ENCODE assay signal across 17 cellular contexts in the genomic region with DNA sequence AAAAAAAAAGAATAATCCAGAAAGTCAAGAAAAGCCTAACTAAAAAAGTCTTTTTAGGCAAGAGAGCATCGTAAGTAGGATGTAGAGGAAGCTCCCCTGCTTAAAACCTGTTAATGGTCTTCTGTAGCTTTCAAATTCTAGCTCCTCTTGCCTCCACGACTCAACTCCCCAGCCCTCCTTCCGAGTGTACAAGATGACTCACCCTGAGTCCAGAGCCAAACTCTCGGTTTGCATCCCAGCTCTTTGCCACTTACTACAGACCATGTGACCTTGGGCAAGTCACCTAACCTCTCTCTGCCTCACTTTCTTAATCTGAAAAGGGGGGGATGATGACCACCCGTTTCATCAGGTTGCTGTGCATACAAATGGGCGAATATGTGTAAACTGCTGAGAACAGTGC.
DNase-seq lines count a peak whose midpoint lies in the region; TF ChIP-seq lines count a peak whose summit lies in the region.
"Had no signal": no experiment of that assay in that cellular context is flagged by ENCODE, and none has a peak within 500 bp of the region (broad histone marks: within the 10 kb centered on the region; RNA-seq: fewer than 3 reads in every experiment).

No MANE protein-coding gene starts in this region.

- H3K9ac ChIP-seq in MM.1S (ENCODE audit: low read length) = no peak overlapping the region

- H3K27ac ChIP-seq in brain microvascular endothelial cell = no peak overlapping the region
- no peak overlapping the region for H3K27ac ChIP-seq in MM.1S (ENCODE audit: low read length)
- H3K27ac ChIP-seq: left lung, spleen had no signal

- in situ Hi-C loops in brain microvascular endothelial cell (cut with HindIII; ENCODE audit: low pct_ligation_motif_present, low sequenced_read_pairs) = no loop called here

- H2AFZ ChIP-seq in MM.1S (ENCODE audit: low read length) = no peak overlapping the region

- DNase-seq in AG20443 (ENCODE audit: low spot score) (peak; percentile 71), LHCN-M2 (ENCODE audit: low read depth) (peak; percentile 45), brain microvascular endothelial cell (peak; percentile 49), iris pigment epithelial cell (ENCODE audit: low read depth) (peak; percentile 61), cerebellum (ENCODE audit: low spot score) (no peak), MM.1S (no peak), NCI-H774 (lab: John Stamatoyannopoulos, UW) (no peak), AML-193 (lab: John Stamatoyannopoulos, UW) (no peak)
- DNase-seq: activated B cell treated with CpG ODN at 0.5 μM for 24 hours; aorta; DMS 273 treated with DMSO at 0.1 percent for 48 hours; left lung; NCI-H1048; NCI-H2081 treated with DMSO at 0.1 percent for 48 hours; spleen; stimulated activated naive CD4-positive, alpha-beta T cell treated with Interleukin-2 at 50 U/mL for 16 hours; T-cell had no signal

- no peak overlapping the region for H3K4me3 ChIP-seq in brain microvascular endothelial cell (ENCODE audit: low read depth, low read length)
- no peak overlapping the region for H3K4me3 ChIP-seq in MM.1S (ENCODE audit: low read length)
- H3K4me3 ChIP-seq: left lung, spleen had no signal

- H3K9me3 ChIP-seq in MM.1S (replicated peaks; ENCODE audit: insufficient read depth, low read length) = no peaks in the 10 kb centered on the region
- H3K9me3 ChIP-seq: left lung had no signal

- no peak overlapping the region for H3K4me2 ChIP-seq in MM.1S (ENCODE audit: low read depth, low read length)

- no peaks in the 10 kb centered on the region for H3F3A ChIP-seq in MM.1S (ENCODE audit: insufficient read depth, low read length)

- H3K36me3 ChIP-seq in brain microvascular endothelial cell (replicated peaks) (no peaks in the 10 kb centered on the region), MM.1S (replicated peaks; ENCODE audit: insufficient read depth, low read length) (no peaks in the 10 kb centered on the region)
- H3K36me3 ChIP-seq: left lung, spleen had no signal

- no peaks in the 10 kb centered on the region for H3K4me1 ChIP-seq in MM.1S (ENCODE audit: low read length)
- H3K4me1 ChIP-seq: left lung, spleen had no signal

- no peaks in the 10 kb centered on the region for H4K20me1 ChIP-seq in MM.1S (ENCODE audit: insufficient read depth, low read length)

- TF ChIP-seq CTCF in brain microvascular endothelial cell (IDR thresholded peaks at IDR 0.05; ENCODE audit: low read depth, low read length, missing control alignments) (no peak), MM.1S (IDR thresholded peaks at IDR 0.05; ENCODE audit: low read length) (no peak)

- H3K9me2 ChIP-seq in MM.1S (replicated peaks; ENCODE audit: insufficient read depth, low read length) = no peaks in the 10 kb centered on the region

- H3K27me3 ChIP-seq in brain microvascular endothelial cell (replicated peaks) = no peaks in the 10 kb centered on the region
- H3K27me3 ChIP-seq in MM.1S (replicated peaks; ENCODE audit: insufficient read depth, low read length) = no peaks in the 10 kb centered on the region
- H3K27me3 ChIP-seq: left lung, spleen had no signal

- no peaks in the 10 kb centered on the region for H3K79me2 ChIP-seq in MM.1S (ENCODE audit: low read length)

Comparison
In these comparisons a context has a peak if more than half of its experiments do, and no peak if none do; other contexts are left out.
1. DNase-seq: peak in AG20443 (single experiment), LHCN-M2 (single experiment), brain microvascular endothelial cell (single experiment) and iris pigment epithelial cell (single experiment); none in cerebellum (single experiment), MM.1S (single experiment), NCI-H774 (single experiment) and AML-193 (0 of 2).